In genomic region chr14:33457617-33458016, GRCh38 we compare ENCODE assay signal across 12 cellular contexts.
"Had no signal": no experiment of that assay in that cellular context is flagged by ENCODE, and none has a peak within 500 bp of the region (broad histone marks: within the 10 kb centered on the region; RNA-seq: fewer than 3 reads in every experiment).

No MANE protein-coding gene starts in this region.

- H3K9me3 ChIP-seq: heart right ventricle, thoracic aorta had no signal

- H3K27ac ChIP-seq: brain microvascular endothelial cell, heart right ventricle, thoracic aorta had no signal

- DNase-seq: activated CD4-positive, alpha-beta T cell treated with anti-CD3 and anti-CD28 coated beads for 1 hour; activated CD4-positive, alpha-beta T cell treated with anti-CD3 and anti-CD28 coated beads, Interleukin-2, amount 50 U/mL, for 48 hours; activated gamma-delta T cell; activated T-cell treated with anti-CD3 and anti-CD28 coated beads, Interleukin-2, amount 50 U/mL, for 48 hours; brain microvascular endothelial cell; heart right ventricle; islet precursor cell; left ventricle myocardium superior; stimulated activated CD4-positive, alpha-beta T cell treated with anti-CD3 and anti-CD28 coated beads, Interleukin-15, amount 100 ng/mL, for 24 hours; stimulated activated CD4-positive, alpha-beta T cell treated with anti-CD3 and anti-CD28 coated beads, Interleukin-4, amount 100 ng/mL, for 4 hours; stimulated activated naive CD8-positive, alpha-beta T cell treated with anti-CD3 and anti-CD28 coated beads, Interleukin-15, amount 100 ng/mL, for 72 hours had no signal

- H3K36me3 ChIP-seq: brain microvascular endothelial cell, heart right ventricle, thoracic aorta had no signal

- H3K27me3 ChIP-seq: brain microvascular endothelial cell, heart right ventricle had no signal

- H3K4me3 ChIP-seq: heart right ventricle, thoracic aorta had no signal

- ATAC-seq: left ventricle myocardium superior; stimulated activated naive CD8-positive, alpha-beta T cell treated with anti-CD3 and anti-CD28 coated beads, Interleukin-15, amount 100 ng/mL, for 72 hours had no signal
